8 cellular contexts compared by ENCODE assay signal in the genomic region with DNA sequence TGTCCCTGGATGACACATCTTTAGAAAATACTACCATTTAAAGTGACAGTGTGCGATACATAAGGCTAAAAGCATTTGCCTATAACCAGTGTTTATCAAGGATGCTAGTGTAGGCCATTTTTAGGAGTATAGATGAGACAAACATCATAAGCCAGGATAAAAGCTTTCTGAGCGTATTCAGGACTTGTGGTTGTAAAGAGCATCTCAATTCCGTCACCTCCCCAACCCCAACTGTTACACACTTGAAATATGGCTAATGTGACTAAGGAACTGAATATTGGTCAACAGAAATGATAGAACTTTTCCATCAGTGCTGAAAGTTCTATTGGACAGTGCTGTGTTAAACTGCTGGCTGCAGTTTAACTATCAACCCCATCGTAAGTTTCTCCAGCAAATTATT. TPM values are rescaled to one million over a fixed set of nuclear protein-coding genes. Genes with fewer than 3 reads are reported as not detected.
DNase-seq lines count a peak whose midpoint lies in the region; ATAC-seq and TF ChIP-seq lines count a peak whose summit lies in the region.

No MANE protein-coding gene starts in this region.

- H3K9me3 ChIP-seq in heart right ventricle (no peaks in the 10 kb centered on the region), right atrium auricular region (no peaks in the 10 kb centered on the region), upper lobe of right lung (no peaks in the 10 kb centered on the region)

- no peak overlapping the region for H3K18ac ChIP-seq in mesendoderm (ENCODE audit: low read length)

- H3K9me3 Mint-ChIP-seq in activated T-helper 17 cell treated with anti-CD3 and anti-CD28 coated beads, Interleukin-2, amount 50 U/mL, for 72 hours: no peaks in the 10 kb centered on the region
- H3K9me3 Mint-ChIP-seq in mesothelial cell of epicardium: no peaks in the 10 kb centered on the region

- no peak overlapping the region for H3K23ac ChIP-seq in mesendoderm (ENCODE audit: low read length)

- H3K4me2 ChIP-seq in mesendoderm (ENCODE audit: low read length): peak overlapping the region; percentile 32

- no peak overlapping the region for H4K8ac ChIP-seq in mesendoderm (ENCODE audit: low read depth, low read length)

- no peak overlapping the region for H2AK5ac ChIP-seq in mesendoderm (ENCODE audit: low read length)

- H3K4me1 ChIP-seq in heart right ventricle (peaks cover 21 to 82% (median 78%) of the 10 kb centered on the region in 9 donors), right atrium auricular region (peaks cover 0 to 81% of the 10 kb centered on the region in 2 donors), mesendoderm (ENCODE audit: control insufficient read depth, low read depth, low read length) (peaks cover 13% of the 10 kb centered on the region), upper lobe of right lung (peaks cover 64% of the 10 kb centered on the region)

- peaks cover 0 to 8% (median 0%) of the 10 kb centered on the region in 9 donors for H3K36me3 ChIP-seq in heart right ventricle
- H3K36me3 ChIP-seq in right atrium auricular region: no peaks in the 10 kb centered on the region
- H3K36me3 ChIP-seq in mesendoderm (ENCODE audit: control insufficient read depth, insufficient read depth, low read length): no peaks in the 10 kb centered on the region
- H3K36me3 ChIP-seq in upper lobe of right lung: no peaks in the 10 kb centered on the region

- intact Hi-C loops in heart right ventricle (cut with DNase I) (loop anchor here in 3 of 10 donors (5.0 to 10.0 kb wide), 3 partner anchors 125 to 195 kb away; no protein-coding TSS in a partner anchor), upper lobe of right lung (cut with DNase I) (no loop called here)

- H3K36me3 Mint-ChIP-seq in activated T-helper 17 cell treated with anti-CD3 and anti-CD28 coated beads, Interleukin-2, amount 50 U/mL, for 72 hours (ENCODE audit: low read depth): no peaks in the 10 kb centered on the region
- no peaks in the 10 kb centered on the region for H3K36me3 Mint-ChIP-seq in mesothelial cell of epicardium

- TF ChIP-seq CTCF in heart right ventricle (IDR thresholded peaks at IDR 0.05) (no peak), right atrium auricular region (IDR thresholded peaks at IDR 0.05) (no peak), upper lobe of right lung (IDR thresholded peaks at IDR 0.05) (no peak), mesothelial cell of epicardium (IDR thresholded peaks at IDR 0.05; ENCODE audit: unreplicated experiment) (no peak)

- peak overlapping the region; percentile 10 for H3K9ac ChIP-seq in mesendoderm (ENCODE audit: low read length)

- H3K4me1 Mint-ChIP-seq in activated T-helper 17 cell treated with anti-CD3 and anti-CD28 coated beads, Interleukin-2, amount 50 U/mL, for 72 hours: peaks cover 26% of the 10 kb centered on the region
- peaks cover 62% of the 10 kb centered on the region for H3K4me1 Mint-ChIP-seq in mesothelial cell of epicardium

- H3K4me3 Mint-ChIP-seq in activated T-helper 17 cell treated with anti-CD3 and anti-CD28 coated beads, Interleukin-2, amount 50 U/mL, for 72 hours: peak overlapping the region; percentile 60
- no peak overlapping the region for H3K4me3 Mint-ChIP-seq in mesothelial cell of epicardium

- ATAC-seq in heart right ventricle (no peak), upper lobe of right lung (no peak), HG03139 (IDR thresholded peaks at IDR 0.05; ENCODE audit: unreplicated experiment) (no peak)
- ATAC-seq in activated T-helper 17 cell treated with anti-CD3 and anti-CD28 coated beads, Interleukin-2, amount 50 U/mL, for 72 hours (replicated peaks): no peak

- no peak overlapping the region for H2BK5ac ChIP-seq in mesendoderm (ENCODE audit: low read length)

- H4K5ac ChIP-seq in mesendoderm (ENCODE audit: low read length): no peak overlapping the region

- no peak overlapping the region for H2BK15ac ChIP-seq in mesendoderm (replicated peaks; ENCODE audit: low read depth)

- H2BK120ac ChIP-seq in mesendoderm (ENCODE audit: low read depth, low read length): no peak overlapping the region

- H3K27me3 ChIP-seq in heart right ventricle (no peaks in the 10 kb centered on the region), right atrium auricular region (no peaks in the 10 kb centered on the region), mesendoderm (ENCODE audit: insufficient read depth, low read length, poor library complexity) (no peaks in the 10 kb centered on the region), upper lobe of right lung (no peaks in the 10 kb centered on the region)

- H3K56ac ChIP-seq in mesendoderm (ENCODE audit: low read length): peak overlapping the region; percentile 37

- no peak overlapping the region for H3K4ac ChIP-seq in mesendoderm (ENCODE audit: low read depth, low read length)

- H3K4me3 ChIP-seq in heart right ventricle (peak overlapping the region in 7 of 10 donors; percentile 89 to 100 (median 99)), right atrium auricular region (peak overlapping the region in 1 of 2 donors; percentile 99), mesendoderm (ENCODE audit: low read length) (no peak overlapping the region), upper lobe of right lung (peak overlapping the region; percentile 96)

- H3K27ac Mint-ChIP-seq in activated T-helper 17 cell treated with anti-CD3 and anti-CD28 coated beads, Interleukin-2, amount 50 U/mL, for 72 hours: no peak overlapping the region
- H3K27ac Mint-ChIP-seq in mesothelial cell of epicardium: no peak overlapping the region

- no peaks in the 10 kb centered on the region for H3K27me3 Mint-ChIP-seq in activated T-helper 17 cell treated with anti-CD3 and anti-CD28 coated beads, Interleukin-2, amount 50 U/mL, for 72 hours
- no peaks in the 10 kb centered on the region for H3K27me3 Mint-ChIP-seq in mesothelial cell of epicardium (ENCODE audit: low read depth)

- DNase-seq in heart right ventricle (no peak), right atrium auricular region (ENCODE audit: low spot score) (no peak), mesendoderm (no peak), upper lobe of right lung (no peak), mesothelial cell of epicardium (ENCODE audit: low spot score in 2 of 2, unreplicated experiment in 2 of 2) (no peak)
- no peak for DNase-seq in activated CD4-positive, CD25-positive, alpha-beta regulatory T cell (lab: John Stamatoyannopoulos, UW)

- H3K27ac ChIP-seq in heart right ventricle: peak overlapping the region in 4 of 10 donors; percentile 97 to 99 (median 97)
- H3K27ac ChIP-seq in right atrium auricular region: no peak overlapping the region
- no peak overlapping the region for H3K27ac ChIP-seq in mesendoderm (ENCODE audit: low read depth, low read length)
- no peak overlapping the region for H3K27ac ChIP-seq in upper lobe of right lung

- H3K79me1 ChIP-seq in mesendoderm (ENCODE audit: low read length): peaks cover 8% of the 10 kb centered on the region

- peaks cover 89% of the 10 kb centered on the region for H3K79me2 ChIP-seq in mesendoderm (ENCODE audit: control insufficient read depth, insufficient read depth, low read length)

- WGBS in heart right ventricle, 2 donors: 86 to 87% methylated on average over 4 of the region's 4 CpGs
- WGBS in mesendoderm (ENCODE audit: extremely low coverage, insufficient coverage, low lambda C conversion rate): no CpG with 5 or more reads among the region's 4 CpGs

RNA-seq across cellular contexts. Expression of gene SNX18, which starts 4.5 kb away (rescaled TPM):
- total RNA-seq in heart right ventricle (10 to 100 TPM; 15.3 to 31.0 (median 22.1) TPM), right atrium auricular region (10 to 100 TPM; 15.8 to 22.2 TPM), upper lobe of right lung (35.4 TPM), mesothelial cell of epicardium (17.2 to 18.6 TPM (median 18.1 TPM) in 3 replicates)
- 1 to 10 TPM; 4.1 to 9.3 TPM for polyA plus RNA-seq in heart right ventricle
- 10 to 100 TPM in 1 of 2 donors, 1 to 10 TPM in 1; 4.3 to 11.6 TPM for total RNA-seq in activated T-helper 17 cell treated with anti-CD3 and anti-CD28 coated beads, Interleukin-2, amount 50 U/mL, for 72 hours
- polyA plus RNA-seq in mesendoderm (2013, experiment 1 of 2): 20.7 TPM
- 20.4 TPM for polyA plus RNA-seq in mesendoderm (2013, experiment 2 of 2)
